ENCODE assay signal across 1 cellular context in genomic region chr19:11924886-11925583, GRCh38.
TF ChIP-seq lines count a peak whose summit lies in the region.

Gene ZNF700 (plus strand): TSS chr19:11925107. CDS start chr19:11925211, 104 bp downstream.

TF ChIP-seq in HEK293, 187 proteins besides CTCF, POLR2A, EP300 and RAD21 (continued from another document):
- TF ChIP-seq ZBTB11 (tag by site-specific recombination; conservative IDR thresholded peaks at IDR 0.05; ENCODE audit: low read depth), result peak; percentile 72; the same call in 1 of the 2 replicates
- peak; percentile 69 for TF ChIP-seq KLF10 (tag by site-specific recombination; IDR thresholded peaks at IDR 0.05)
- TF ChIP-seq ZNF558 (tag by site-specific recombination; IDR thresholded peaks at IDR 0.05), result 0 out of 2 replicates have a peak, but pooled peaks have one; percentile 19
- peak; percentile 70 for TF ChIP-seq KLF17 (tag by site-specific recombination; IDR thresholded peaks at IDR 0.05)
- TF ChIP-seq ZNF529 (tag by site-specific recombination; IDR thresholded peaks at IDR 0.05; ENCODE audit: insufficient replicate concordance), result no peak
- peak; percentile 63 for TF ChIP-seq SP7 (tag by site-specific recombination; IDR thresholded peaks at IDR 0.05)
- peak; percentile 56; the same call in 1 of the 2 replicates for TF ChIP-seq ZSCAN30 (tag by site-specific recombination; IDR thresholded peaks at IDR 0.05)
